8 cellular contexts compared by ENCODE assay signal in genomic region chr22:38733329-38734202, GRCh38. TPM values are rescaled to one million over a fixed set of nuclear protein-coding genes. Genes with fewer than 3 reads are reported as not detected.
A peak's percentile ranks its signal among the peaks of the same experiment; 100 is the strongest.
DNase-seq lines count a peak whose midpoint lies in the region; ATAC-seq and TF ChIP-seq lines count a peak whose summit lies in the region.

No MANE protein-coding gene starts in this region.

- H3K4me1 Mint-ChIP-seq in activated CD4-positive, alpha-beta memory T cell treated with anti-CD3 and anti-CD28 coated beads, Interleukin-2, amount 10 ng/mL, durations not matched to agents 7 days and 5 days = peaks cover 49% of the 10 kb centered on the region
- H3K4me1 Mint-ChIP-seq in endothelial cell (ENCODE audit: unreplicated experiment) = peaks cover 21% of the 10 kb centered on the region

- H3K36me3 ChIP-seq in muscle layer of colon (ENCODE audit: insufficient read depth, low read length) (peaks cover 82% of the 10 kb centered on the region), upper lobe of left lung (peaks cover 26 to 100% (median 79%) of the 10 kb centered on the region in 4 donors)

- TF ChIP-seq CTCF in endothelial cell (IDR thresholded peaks at IDR 0.05; ENCODE audit: unreplicated experiment) (peak; percentile 77), upper lobe of left lung (IDR thresholded peaks at IDR 0.05) (peak; percentile 62 to 77 (median 73))

- ATAC-seq in upper lobe of left lung (ENCODE audit: low FRiP score in 2 of 2) (peak; percentile 51), GM21360 (IDR thresholded peaks at IDR 0.05; ENCODE audit: unreplicated experiment) (no peak), HG02981 (IDR thresholded peaks at IDR 0.05; ENCODE audit: unreplicated experiment) (no peak)

- no peaks in the 10 kb centered on the region for H3K27me3 Mint-ChIP-seq in activated CD4-positive, alpha-beta memory T cell treated with anti-CD3 and anti-CD28 coated beads, Interleukin-2, amount 10 ng/mL, durations not matched to agents 7 days and 5 days
- H3K27me3 Mint-ChIP-seq in endothelial cell (ENCODE audit: unreplicated experiment) = peaks cover 9% of the 10 kb centered on the region

- in situ Hi-C loops in G401 (cut with HindIII; ENCODE audit: low sequenced_read_pairs) = no loop called here

- H3K9me3 ChIP-seq in muscle layer of colon (ENCODE audit: low read length) (no peaks in the 10 kb centered on the region), upper lobe of left lung (no peaks in the 10 kb centered on the region)

- H3K36me3 Mint-ChIP-seq in activated CD4-positive, alpha-beta memory T cell treated with anti-CD3 and anti-CD28 coated beads, Interleukin-2, amount 10 ng/mL, durations not matched to agents 7 days and 5 days (ENCODE audit: low read depth) = peaks cover 92% of the 10 kb centered on the region
- H3K36me3 Mint-ChIP-seq in endothelial cell (ENCODE audit: low read depth, unreplicated experiment) = peaks cover 47% of the 10 kb centered on the region

- H3K4me3 Mint-ChIP-seq in activated CD4-positive, alpha-beta memory T cell treated with anti-CD3 and anti-CD28 coated beads, Interleukin-2, amount 10 ng/mL, durations not matched to agents 7 days and 5 days = peak overlapping the region; percentile 27
- no peak overlapping the region for H3K4me3 Mint-ChIP-seq in endothelial cell (ENCODE audit: unreplicated experiment)

- H3K27ac ChIP-seq in muscle layer of colon (ENCODE audit: low read depth, low read length) = peak overlapping the region; percentile 53
- H3K27ac ChIP-seq in upper lobe of left lung = peak overlapping the region; percentile 6 to 65 (median 56)

- peak overlapping the region; percentile 68 for H3K27ac Mint-ChIP-seq in activated CD4-positive, alpha-beta memory T cell treated with anti-CD3 and anti-CD28 coated beads, Interleukin-2, amount 10 ng/mL, durations not matched to agents 7 days and 5 days
- no peak overlapping the region for H3K27ac Mint-ChIP-seq in endothelial cell (ENCODE audit: unreplicated experiment)

- H3K4me3 ChIP-seq in muscle layer of colon (ENCODE audit: low read depth in 1 of 2, low read length in 2 of 2) = peak overlapping the region in 1 of 2 donors; percentile 24
- no peak overlapping the region for H3K4me3 ChIP-seq in upper lobe of left lung

- WGBS in upper lobe of left lung, 2 donors = 22 to 47% methylated on average over 4 to 8 of the region's 9 CpGs

- CTCF ChIA-PET in activated CD4-positive, alpha-beta memory T cell treated with anti-CD3 and anti-CD28 coated beads, Interleukin-2, amount 10 ng/mL, durations not matched to agents 7 days and 5 days (lab: Charles Lee) = interaction anchor here (0.5 to 4.0 kb wide), 10 partner anchors 8 to 221 kb away, joined by 3 to 24 read pairs (median 5); partner anchors contain the start of gene GTPBP1

- POLR2A ChIA-PET in activated CD4-positive, alpha-beta memory T cell treated with anti-CD3 and anti-CD28 coated beads, Interleukin-2, amount 10 ng/mL, durations not matched to agents 7 days and 5 days (lab: Charles Lee) = interaction anchor here (0.6 to 16.2 kb wide), 15 partner anchors 9 to 1005 kb away, joined by 3 to 479 read pairs (median 7); partner anchors contain the start of genes GTPBP1, SUN2 and TOMM22

- TF ChIP-seq POLR2A in upper lobe of left lung (IDR thresholded peaks at IDR 0.05) = no peak

- DNase-seq in G401 (ENCODE audit: low spot score) = peak; percentile 91
- peak; percentile 87 for DNase-seq in NCI-H1092 treated with DMSO at 0.1 percent for 48 hours (lab: John Stamatoyannopoulos, UW)
- peak; percentile 59 for DNase-seq in activated CD4-positive, alpha-beta memory T cell treated with anti-CD3 and anti-CD28 coated beads, Interleukin-2, amount 10 ng/mL, durations not matched to agents 7 days and 5 days
- DNase-seq in endothelial cell (ENCODE audit: low spot score) = peak; percentile 51
- DNase-seq in upper lobe of left lung = peak in 1 of 2 donors; percentile 57

- H3K4me1 ChIP-seq in muscle layer of colon (ENCODE audit: insufficient read depth, low read length) (peaks cover 31% of the 10 kb centered on the region), upper lobe of left lung (peaks cover 15 to 31% (median 22%) of the 10 kb centered on the region in 4 donors)

- H3K9ac ChIP-seq in muscle layer of colon (ENCODE audit: low read length) = peak overlapping the region; percentile 14

- H3K9me3 Mint-ChIP-seq in activated CD4-positive, alpha-beta memory T cell treated with anti-CD3 and anti-CD28 coated beads, Interleukin-2, amount 10 ng/mL, durations not matched to agents 7 days and 5 days = no peaks in the 10 kb centered on the region
- no peaks in the 10 kb centered on the region for H3K9me3 Mint-ChIP-seq in endothelial cell (ENCODE audit: unreplicated experiment)

- H3K27me3 ChIP-seq in muscle layer of colon (ENCODE audit: control insufficient read depth in 1 of 2, insufficient read depth in 2 of 2, low read length in 2 of 2) (no peaks in the 10 kb centered on the region), upper lobe of left lung (no peaks in the 10 kb centered on the region)

- no peak for TF ChIP-seq EP300 in upper lobe of left lung (IDR thresholded peaks at IDR 0.05)

RNA-seq across cellular contexts. Expression of gene SUN2, which starts 22.2 kb away (rescaled TPM):
- 19.4 and 23.9 TPM in 2 replicates for total RNA-seq in G401 (2014; rRNA removed; shearing (Covaris generic))
- 100 to 1,000 TPM; 498 to 500 TPM for total RNA-seq in activated CD4-positive, alpha-beta memory T cell treated with anti-CD3 and anti-CD28 coated beads, Interleukin-2, amount 10 ng/mL, durations not matched to agents 7 days and 5 days
- total RNA-seq in endothelial cell (ENCODE audit: unreplicated experiment) = 74.4 TPM
- total RNA-seq in upper lobe of left lung = 100 to 1,000 TPM; 191 to 436 (median 275) TPM

RNA-seq across cellular contexts. Expression of gene GTPBP1, which starts 27.8 kb away (rescaled TPM):
- total RNA-seq in G401 (2014; rRNA removed; shearing (Covaris generic)) = 30.5 and 35.9 TPM in 2 replicates
- total RNA-seq in activated CD4-positive, alpha-beta memory T cell treated with anti-CD3 and anti-CD28 coated beads, Interleukin-2, amount 10 ng/mL, durations not matched to agents 7 days and 5 days = 100 to 1,000 TPM; 111 to 114 TPM
- 44.5 TPM for total RNA-seq in endothelial cell (ENCODE audit: unreplicated experiment)
- 100 to 1,000 TPM in 2 of 6 donors, 10 to 100 TPM in 4; 57.9 to 176 (median 73.6) TPM for total RNA-seq in upper lobe of left lung

RNA-seq across cellular contexts. Expression of gene JOSD1, which starts 32.8 kb away (rescaled TPM):
- total RNA-seq in G401 (2014; rRNA removed; shearing (Covaris generic)) = 33.3 and 41.4 TPM in 2 replicates
- 100 to 1,000 TPM; 109 to 111 TPM for total RNA-seq in activated CD4-positive, alpha-beta memory T cell treated with anti-CD3 and anti-CD28 coated beads, Interleukin-2, amount 10 ng/mL, durations not matched to agents 7 days and 5 days
- total RNA-seq in endothelial cell (ENCODE audit: unreplicated experiment) (49.6 TPM), upper lobe of left lung (10 to 100 TPM; 47.1 to 84.8 (median 67.3) TPM)

RNA-seq across cellular contexts. Expression of gene TOMM22, which starts 51.8 kb away (rescaled TPM):
- total RNA-seq in G401 (2014; rRNA removed; shearing (Covaris generic)) = 131 and 138 TPM in 2 replicates
- total RNA-seq in activated CD4-positive, alpha-beta memory T cell treated with anti-CD3 and anti-CD28 coated beads, Interleukin-2, amount 10 ng/mL, durations not matched to agents 7 days and 5 days = 10 to 100 TPM; 60.4 to 63.0 TPM
- total RNA-seq in endothelial cell (ENCODE audit: unreplicated experiment) (108 TPM), upper lobe of left lung (10 to 100 TPM in 5 of 6 donors, 1 to 10 TPM in 1; 9.4 to 60.3 (median 24.1) TPM)

Comparison
In these comparisons a context has a peak if more than half of its experiments do, and no peak if none do; other contexts are left out.
1. ATAC-seq: peak in upper lobe of left lung (2 of 2); none in GM21360 (single experiment) and HG02981 (single experiment).